ENCODE assay signal across 20 cellular contexts in genomic region chr7:90337106-90337505, GRCh38. TPM values are rescaled to one million over a fixed set of nuclear protein-coding genes. Genes with fewer than 3 reads are reported as not detected.
"Had no signal": no experiment of that assay in that cellular context is flagged by ENCODE, and none has a peak within 500 bp of the region (broad histone marks: within the 10 kb centered on the region; RNA-seq: fewer than 3 reads in every experiment).

No MANE protein-coding gene starts in this region.

- H3K9me3 ChIP-seq: body of pancreas, esophagus muscularis mucosa, left lung had no signal

- H3K4me1 ChIP-seq: body of pancreas, esophagus muscularis mucosa, foreskin keratinocyte, left lung had no signal

- H3K4me3 Mint-ChIP-seq: activated naive CD8-positive, alpha-beta T cell treated with anti-CD3 and anti-CD28 coated beads, Interleukin-2, amount 10 ng/mL, durations not matched to agents 7 days and 5 days; immature natural killer cell; naive B cell; stimulated activated memory B cell treated with anti-CD40 and anti-IgM and Interleukin-4, amounts not matched to agents 10 μg/mL and 1 μg/mL and 100 μg/mL, for 72 hours; T-helper 2 cell treated with Interferon-gamma antibody and Interleukin-4, amounts not matched to agents 5 μg/mL and 100 μg/mL, for 36 hours had no signal

- H3K9me3 Mint-ChIP-seq: activated naive CD8-positive, alpha-beta T cell treated with anti-CD3 and anti-CD28 coated beads, Interleukin-2, amount 10 ng/mL, durations not matched to agents 7 days and 5 days; immature natural killer cell; T-helper 2 cell treated with Interferon-gamma antibody and Interleukin-4, amounts not matched to agents 5 μg/mL and 100 μg/mL, for 36 hours had no signal

- H3K4me3 ChIP-seq: body of pancreas, esophagus muscularis mucosa, left lung had no signal

- DNase-seq: activated CD4-positive, CD25-positive, alpha-beta regulatory T cell; activated naive CD4-positive, alpha-beta T cell; activated naive CD8-positive, alpha-beta T cell treated with anti-CD3 and anti-CD28 coated beads, Interleukin-2, amount 10 ng/mL, durations not matched to agents 7 days and 5 days; activated T-cell treated with anti-CD3 and anti-CD28 coated beads for 4 hours; body of pancreas; central memory CD4-positive, alpha-beta T cell; cortex of kidney; effector CD4-positive, alpha-beta T cell; foreskin keratinocyte; immature natural killer cell; left lung; mammary epithelial cell; naive B cell; retina had no signal

- H3K27me3 ChIP-seq: body of pancreas, foreskin keratinocyte, left lung had no signal

- H3K36me3 Mint-ChIP-seq: activated naive CD8-positive, alpha-beta T cell treated with anti-CD3 and anti-CD28 coated beads, Interleukin-2, amount 10 ng/mL, durations not matched to agents 7 days and 5 days; immature natural killer cell; naive B cell; stimulated activated memory B cell treated with anti-CD40 and anti-IgM and Interleukin-4, amounts not matched to agents 10 μg/mL and 1 μg/mL and 100 μg/mL, for 72 hours had no signal

- H3K27ac ChIP-seq: body of pancreas, esophagus muscularis mucosa, foreskin keratinocyte, left lung had no signal

- H3K27ac Mint-ChIP-seq: activated naive CD8-positive, alpha-beta T cell treated with anti-CD3 and anti-CD28 coated beads, Interleukin-2, amount 10 ng/mL, durations not matched to agents 7 days and 5 days; immature natural killer cell; naive B cell; stimulated activated memory B cell treated with anti-CD40 and anti-IgM and Interleukin-4, amounts not matched to agents 10 μg/mL and 1 μg/mL and 100 μg/mL, for 72 hours; T-helper 2 cell treated with Interferon-gamma antibody and Interleukin-4, amounts not matched to agents 5 μg/mL and 100 μg/mL, for 36 hours had no signal

- H3K36me3 ChIP-seq: esophagus muscularis mucosa, left lung had no signal

- ATAC-seq: body of pancreas; foreskin keratinocyte; left lung; stimulated activated memory B cell treated with anti-CD40 and anti-IgM and Interleukin-4, amounts not matched to agents 10 μg/mL and 1 μg/mL and 100 μg/mL, for 72 hours had no signal

- H3K4me1 Mint-ChIP-seq: activated naive CD8-positive, alpha-beta T cell treated with anti-CD3 and anti-CD28 coated beads, Interleukin-2, amount 10 ng/mL, durations not matched to agents 7 days and 5 days; immature natural killer cell; naive B cell; stimulated activated memory B cell treated with anti-CD40 and anti-IgM and Interleukin-4, amounts not matched to agents 10 μg/mL and 1 μg/mL and 100 μg/mL, for 72 hours had no signal

- H3K27me3 Mint-ChIP-seq: stimulated activated memory B cell treated with anti-CD40 and anti-IgM and Interleukin-4, amounts not matched to agents 10 μg/mL and 1 μg/mL and 100 μg/mL, for 72 hours had no signal

RNA-seq across cellular contexts. Expression of gene FAM237B, which starts 16.0 kb away (rescaled TPM):
- total RNA-seq: activated CD8-positive, alpha-beta memory T cell treated with anti-CD3 and anti-CD28 coated beads for 36 hours; activated naive CD8-positive, alpha-beta T cell treated with anti-CD3 and anti-CD28 coated beads, Interleukin-2, amount 10 ng/mL, durations not matched to agents 7 days and 5 days; body of pancreas; esophagus muscularis mucosa; foreskin keratinocyte; left lung; mammary epithelial cell; ureter had no signal
- polyA plus RNA-seq: foreskin keratinocyte, immature natural killer cell, mammary epithelial cell, thymus had no signal
